In genomic region chr17:42422958-42423712, GRCh38 we compare ENCODE assay signal across 8 cellular contexts. TPM values are rescaled to one million over a fixed set of nuclear protein-coding genes. Genes with fewer than 3 reads are reported as not detected.
DNase-seq lines count a peak whose midpoint lies in the region; ATAC-seq and TF ChIP-seq lines count a peak whose summit lies in the region.

TSS of gene CAVIN1 (minus strand) at chr17:42423256. CDS start at chr17:42423097, 159 bp downstream.

- H3K9ac ChIP-seq in NT2/D1 (ENCODE audit: insufficient read length, low read depth): peak within 1 kb of the TSS; percentile 98

- H3K36me3 ChIP-seq in NT2/D1 (ENCODE audit: insufficient read depth, insufficient read length, low read length) (peaks cover 30% of the 10 kb centered on the region), hepatocyte (replicated peaks; ENCODE audit: insufficient read depth, low read depth) (no peaks in the 10 kb centered on the region)

- peak within 1 kb of the TSS; percentile 37 for H2AFZ ChIP-seq in hepatocyte

- H3K4me1 ChIP-seq in NT2/D1 (ENCODE audit: insufficient read depth, insufficient read length) (peaks cover 15% of the 10 kb centered on the region), hepatocyte (ENCODE audit: insufficient read depth) (peaks cover 16% of the 10 kb centered on the region)

- peak within 1 kb of the TSS; percentile 99 for H3K4me3 ChIP-seq in NT2/D1 (ENCODE audit: insufficient read length, low read depth)
- H3K4me3 ChIP-seq in hepatocyte: peak within 1 kb of the TSS; percentile 77

- H4K20me1 ChIP-seq in hepatocyte (ENCODE audit: insufficient read depth, poor library complexity, severe bottlenecking): peaks cover 9% of the 10 kb centered on the region

- DNase-seq in A172 (ENCODE audit: low spot score): peak; percentile 97
- DNase-seq in GM10266 (ENCODE audit: extremely low spot score): peak; percentile 77
- peak; percentile 91 for DNase-seq in NT2/D1 (ENCODE audit: low read depth, low spot score)
- peak; percentile 98 for DNase-seq in MCF 10A (ENCODE audit: unreplicated experiment)
- peak; percentile 94 for DNase-seq in hepatocyte (ENCODE audit: low spot score)
- DNase-seq in pons (ENCODE audit: low spot score): peak; percentile 86

- no peaks in the 10 kb centered on the region for H3K27me3 Mint-ChIP-seq in MCF 10A (ENCODE audit: insufficient read depth, unreplicated experiment)

- H3K9me3 Mint-ChIP-seq in MCF 10A (ENCODE audit: unreplicated experiment): no peaks in the 10 kb centered on the region

- TF ChIP-seq CTCF in GM10266 (IDR thresholded peaks at IDR 0.05; ENCODE audit: control insufficient read depth, insufficient read depth, low read depth, missing control alignments) (no peak), MCF 10A (IDR thresholded peaks at IDR 0.05; ENCODE audit: unreplicated experiment) (no peak), hepatocyte (IDR thresholded peaks at IDR 0.05; ENCODE audit: poor library complexity) (no peak)

- peak within 1 kb of the TSS; percentile 83 for H3K27ac ChIP-seq in hepatocyte

- H3K4me2 ChIP-seq in hepatocyte: peak within 1 kb of the TSS; percentile 83

- H3K4me1 Mint-ChIP-seq in MCF 10A (ENCODE audit: insufficient read depth, unreplicated experiment): peaks cover 22% of the 10 kb centered on the region

- H3K27ac Mint-ChIP-seq in MCF 10A (ENCODE audit: low read depth, unreplicated experiment): peak within 1 kb of the TSS; percentile 88

- H3K27me3 ChIP-seq in NT2/D1 (ENCODE audit: insufficient read depth, insufficient read length): no peaks in the 10 kb centered on the region
- no peaks in the 10 kb centered on the region for H3K27me3 ChIP-seq in hepatocyte

- H3K9me3 ChIP-seq in NT2/D1 (ENCODE audit: insufficient read depth, low read length) (no peaks in the 10 kb centered on the region), hepatocyte (ENCODE audit: low read depth) (no peaks in the 10 kb centered on the region)

- no peaks in the 10 kb centered on the region for H3K9me2 ChIP-seq in hepatocyte (replicated peaks; ENCODE audit: insufficient read depth)

- WGBS in hepatocyte (ENCODE audit: low lambda C conversion rate, missing lambda C conversion rate): 2% methylated on average over 48 of the region's 58 CpGs

- H3K4me3 Mint-ChIP-seq in MCF 10A (ENCODE audit: unreplicated experiment): peak within 1 kb of the TSS; percentile 96

- peaks cover 28% of the 10 kb centered on the region for H3K79me2 ChIP-seq in hepatocyte

- intact Hi-C loops in MCF 10A (cut with micrococcal nuclease): loop anchor here (1.0 to 5.0 kb wide), 4 partner anchors 14 to 101 kb away; partner anchors contain the start of gene STAT3

- CTCF ChIA-PET in MCF 10A (lab: Yijun Ruan, JAX): interaction anchor here (0.5 to 3.5 kb wide), 15 partner anchors 9 to 1947 kb away, joined by 3 to 18 read pairs (median 4); no protein-coding TSS in a partner anchor

- POLR2A ChIA-PET in MCF 10A (lab: Yijun Ruan, JAX): interaction anchor here (0.5 to 10.2 kb wide), 47 partner anchors 8 to 735 kb away, joined by 3 to 273 read pairs (median 5); partner anchors contain the start of genes CNP, DNAJC7, JUP and NAGLU

- ATAC-seq in HG03460 (IDR thresholded peaks at IDR 0.05; ENCODE audit: unreplicated experiment): no peak
- no peak for ATAC-seq in HG02852 (IDR thresholded peaks at IDR 0.05; ENCODE audit: unreplicated experiment)

- no TSS peak for BruUV-seq in MCF 10A (replicated peaks; lab: Mats Ljungman, UMichigan)

- H3K36me3 Mint-ChIP-seq in MCF 10A (ENCODE audit: insufficient read depth, unreplicated experiment): peaks cover 17% of the 10 kb centered on the region

RNA-seq across cellular contexts. Expression of gene CAVIN1, which starts in this region (rescaled TPM):
- total RNA-seq in A172 (2014; rRNA removed; shearing (Covaris generic)): 569 and 659 TPM in 2 replicates
- total RNA-seq in MCF 10A (2022): 137 and 143 TPM in 2 replicates
- total RNA-seq in hepatocyte: 69.9 and 85.8 TPM in 2 replicates
- polyA plus RNA-seq in hepatocyte: 96.5 and 111 TPM in 2 replicates
